Comparison of ENCODE assay signal across 20 cellular contexts in genomic region chr2:236459393-236459792, GRCh38.
DNase-seq lines count a peak whose midpoint lies in the region; ATAC-seq, FAIRE-seq and TF ChIP-seq lines count a peak whose summit lies in the region.
"Had no signal": no experiment of that assay in that cellular context is flagged by ENCODE, and none has a peak within 500 bp of the region (broad histone marks: within the 10 kb centered on the region; RNA-seq: fewer than 3 reads in every experiment).

No MANE protein-coding gene starts in this region.

- peak; percentile 89 for FAIRE-seq in frontal cortex (lab: Jason Lieb, UNC)
- FAIRE-seq: GM12892, GM18507, HepG2 had no signal

- H3K36me3 Mint-ChIP-seq in WTC11: peaks cover 27% of the 10 kb centered on the region
- H3K36me3 Mint-ChIP-seq: CD14-positive monocyte; CD4-positive, alpha-beta memory T cell had no signal

- no peaks in the 10 kb centered on the region for H3K27me3 ChIP-seq in upper lobe of right lung
- H3K27me3 ChIP-seq: BLaER1 had no signal

- peaks cover 33% of the 10 kb centered on the region for H3K9me3 Mint-ChIP-seq in WTC11

- H3K27ac ChIP-seq in upper lobe of right lung: no peak overlapping the region
- H3K27ac ChIP-seq: 22Rv1, BLaER1 had no signal

- intact Hi-C loops in upper lobe of right lung (cut with DNase I): no loop called here

- TF ChIP-seq CTCF in WTC11 (IDR thresholded peaks at IDR 0.05): no peak
- no peak for TF ChIP-seq CTCF in upper lobe of right lung (IDR thresholded peaks at IDR 0.05)

- CTCF ChIA-PET in WTC11 (lab: Charles Lee): no interaction called here

- no peak for ATAC-seq in WTC11
- ATAC-seq in upper lobe of right lung: no peak
- ATAC-seq in GM21360 (IDR thresholded peaks at IDR 0.05; ENCODE audit: unreplicated experiment): no peak
- no peak for ATAC-seq in GM21390 (IDR thresholded peaks at IDR 0.05; ENCODE audit: unreplicated experiment)
- ATAC-seq: HCT116, HepG2 had no signal

- H3K36me3 ChIP-seq in upper lobe of right lung: no peaks in the 10 kb centered on the region
- H3K36me3 ChIP-seq: BLaER1 had no signal

- POLR2A ChIA-PET in WTC11 (lab: Charles Lee): no interaction called here

- peaks cover 2% of the 10 kb centered on the region for H3K4me1 Mint-ChIP-seq in WTC11
- H3K4me1 Mint-ChIP-seq: CD14-positive monocyte; CD4-positive, alpha-beta memory T cell; IgD-negative memory B cell had no signal

- H3K27me3 Mint-ChIP-seq in WTC11 (ENCODE audit: low read depth): no peaks in the 10 kb centered on the region

- no peak overlapping the region for H3K4me3 ChIP-seq in upper lobe of right lung
- H3K4me3 ChIP-seq: BLaER1 had no signal

- H3K4me3 Mint-ChIP-seq in WTC11: no peak overlapping the region
- H3K4me3 Mint-ChIP-seq: CD14-positive monocyte; CD4-positive, alpha-beta memory T cell; HFFc6; IgD-negative memory B cell had no signal

- peak; percentile 12 for DNase-seq in DMS53 (lab: John Stamatoyannopoulos, UW)
- DNase-seq in DMS53 treated with DMSO at 0.1 percent for 48 hours (lab: John Stamatoyannopoulos, UW; ENCODE audit: unreplicated experiment): no peak
- DNase-seq in WTC11 (ENCODE audit: low spot score): no peak
- DNase-seq in frontal cortex (ENCODE audit: low spot score in 2 of 2): no peak
- DNase-seq in upper lobe of right lung: no peak
- DNase-seq: CD4-positive, alpha-beta memory T cell; GDM1; GOT3; H7; HFFc6 had no signal

- H3K4me1 ChIP-seq in upper lobe of right lung: no peaks in the 10 kb centered on the region
- H3K4me1 ChIP-seq: BLaER1 had no signal

- H3K9me3 ChIP-seq in upper lobe of right lung: no peaks in the 10 kb centered on the region
- H3K9me3 ChIP-seq: BLaER1 had no signal

- no peak overlapping the region for H3K27ac Mint-ChIP-seq in WTC11
- H3K27ac Mint-ChIP-seq: CD14-positive monocyte, HFFc6, IgD-negative memory B cell had no signal

TF ChIP-seq in WTC11, 78 proteins besides CTCF, POLR2A, EP300 and RAD21:
- no peak for TF ChIP-seq CREM (CRISPR knock-in tag; IDR thresholded peaks at IDR 0.05)
- TF ChIP-seq, protein P1, sequence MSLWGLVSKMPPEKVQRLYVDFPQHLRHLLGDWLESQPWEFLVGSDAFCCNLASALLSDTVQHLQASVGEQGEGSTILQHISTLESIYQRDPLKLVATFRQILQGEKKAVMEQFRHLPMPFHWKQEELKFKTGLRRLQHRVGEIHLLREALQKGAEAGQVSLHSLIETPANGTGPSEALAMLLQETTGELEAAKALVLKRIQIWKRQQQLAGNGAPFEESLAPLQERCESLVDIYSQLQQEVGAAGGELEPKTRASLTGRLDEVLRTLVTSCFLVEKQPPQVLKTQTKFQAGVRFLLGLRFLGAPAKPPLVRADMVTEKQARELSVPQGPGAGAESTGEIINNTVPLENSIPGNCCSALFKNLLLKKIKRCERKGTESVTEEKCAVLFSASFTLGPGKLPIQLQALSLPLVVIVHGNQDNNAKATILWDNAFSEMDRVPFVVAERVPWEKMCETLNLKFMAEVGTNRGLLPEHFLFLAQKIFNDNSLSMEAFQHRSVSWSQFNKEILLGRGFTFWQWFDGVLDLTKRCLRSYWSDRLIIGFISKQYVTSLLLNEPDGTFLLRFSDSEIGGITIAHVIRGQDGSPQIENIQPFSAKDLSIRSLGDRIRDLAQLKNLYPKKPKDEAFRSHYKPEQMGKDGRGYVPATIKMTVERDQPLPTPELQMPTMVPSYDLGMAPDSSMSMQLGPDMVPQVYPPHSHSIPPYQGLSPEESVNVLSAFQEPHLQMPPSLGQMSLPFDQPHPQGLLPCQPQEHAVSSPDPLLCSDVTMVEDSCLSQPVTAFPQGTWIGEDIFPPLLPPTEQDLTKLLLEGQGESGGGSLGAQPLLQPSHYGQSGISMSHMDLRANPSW (CRISPR knock-in tag; conservative IDR thresholded peaks at IDR 0.05; ENCODE audit: low read depth): no peak
- 0 out of 2 replicates have a peak, but pooled peaks have one; percentile 40 for TF ChIP-seq OVOL2 (CRISPR knock-in tag; IDR thresholded peaks at IDR 0.05; ENCODE audit: borderline replicate concordance)
- TF ChIP-seq ZNF423 (CRISPR knock-in tag; IDR thresholded peaks at IDR 0.05): no peak
- TF ChIP-seq SMAD4 (CRISPR knock-in tag; IDR thresholded peaks at IDR 0.05): no peak
TF ChIP-seq in WTC11: peak in this region for 1.
